Comparison of ENCODE assay signal across 8 cellular contexts in the genomic region with DNA sequence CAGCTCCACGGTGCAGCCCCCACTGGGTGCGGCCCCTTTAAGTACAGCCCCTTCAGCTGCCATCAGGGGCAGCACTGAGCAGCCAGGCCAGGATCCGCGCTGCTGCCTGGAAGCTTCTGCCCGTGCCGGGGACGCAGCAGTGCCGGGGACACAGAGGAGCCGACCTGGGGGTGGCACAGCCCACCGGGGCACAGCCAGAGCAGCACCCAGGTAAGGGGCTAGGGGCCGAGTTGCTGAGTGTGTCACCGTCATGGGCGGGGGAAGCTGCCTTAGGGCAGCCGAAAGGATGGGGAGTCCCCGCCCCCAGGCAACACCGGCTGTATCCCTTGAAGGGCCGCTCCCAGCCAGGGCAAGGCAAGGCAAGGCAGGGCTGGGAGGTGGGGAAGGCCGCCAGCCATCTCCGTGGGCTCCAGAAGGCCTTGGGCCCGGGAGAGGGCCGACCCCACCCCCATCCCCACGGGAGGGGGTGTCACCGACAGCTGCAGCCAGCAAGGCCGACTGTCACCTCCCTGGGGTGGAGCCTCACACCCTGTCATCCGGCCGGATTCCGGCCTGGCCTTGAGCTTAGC. TPM values are rescaled to one million over a fixed set of nuclear protein-coding genes. Genes with fewer than 3 reads are reported as not detected.
DNase-seq lines count a peak whose midpoint lies in the region; ATAC-seq and TF ChIP-seq lines count a peak whose summit lies in the region.
"Not testable (repeated sequence)": the region's sequence is repeated elsewhere in the genome, so short reads cannot be mapped to it uniquely, and the experiment has no call there.

A gene (plus strand): TSS at position 99 of the 569 bp plus-strand sequence. CDS start 1,937 bp downstream, outside the sequence.

- peak; percentile 91 for TF ChIP-seq CTCF in chondrocyte (IDR thresholded peaks at IDR 0.05)

- not testable (repeated sequence) for H3K27me3 Mint-ChIP-seq in chondrocyte (ENCODE audit: low read depth)

- peak within 1 kb of the TSS; percentile 73 for H3K4me3 Mint-ChIP-seq in chondrocyte (ENCODE audit: unreplicated experiment)

- H3K36me3 Mint-ChIP-seq in chondrocyte (ENCODE audit: low read depth): not testable (repeated sequence)

- ATAC-seq in HG03439 (IDR thresholded peaks at IDR 0.05; ENCODE audit: unreplicated experiment): peak; percentile 52

- H3K27ac Mint-ChIP-seq in chondrocyte (ENCODE audit: unreplicated experiment): peak within 1 kb of the TSS; percentile 80

- not testable (repeated sequence) for H3K9me3 Mint-ChIP-seq in chondrocyte (ENCODE audit: low read depth)

- H3K4me1 Mint-ChIP-seq in chondrocyte (ENCODE audit: low read depth): peaks cover 39% of the 10 kb centered on the region

- DNase-seq in AG20443 (ENCODE audit: low spot score) (peak; percentile 86), GM19240 (ENCODE audit: insufficient read length, low spot score) (peak; percentile 93), NCI-H526 (lab: John Stamatoyannopoulos, UW) (peak; percentile 42 to 76), kidney tubule cell (ENCODE audit: low spot score) (peak; percentile 78)
- peak; percentile 87 for DNase-seq in activated CD4-positive, alpha-beta T cell treated with anti-CD3 and anti-CD28 coated beads for 48 hours
- DNase-seq in chondrocyte (ENCODE audit: low spot score): not testable (repeated sequence)
- DNase-seq in stimulated activated CD4-positive, alpha-beta T cell treated with anti-CD3 and anti-CD28 coated beads, Interleukin-15, amount 100 ng/mL, for 1 hour (ENCODE audit: low read depth in 1 of 2, low spot score in 1 of 2): peak; percentile 62 to 73

RNA-seq across cellular contexts. Expression of the gene that starts here (rescaled TPM):
- total RNA-seq in chondrocyte: 6.3 to 7.5 TPM (median 7.4 TPM) in 3 replicates
